ENCODE assay signal across 3 cellular contexts in genomic region chr4:180951312-180951711, GRCh38.
"Had no signal": no experiment of that assay in that cellular context is flagged by ENCODE, and none has a peak within 500 bp of the region (broad histone marks: within the 10 kb centered on the region; RNA-seq: fewer than 3 reads in every experiment).

No MANE protein-coding gene starts in this region.

- ATAC-seq: GM12878 had no signal

- DNase-seq: GDM1, GF-D8 had no signal

- H3K4me3 ChIP-seq: GM12878 had no signal
